Comparison of ENCODE assay signal across 22 cellular contexts in genomic region chr1:39562886-39563285, GRCh38. TPM values are rescaled to one million over a fixed set of nuclear protein-coding genes. Genes with fewer than 3 reads are reported as not detected.
DNase-seq lines count a peak whose midpoint lies in the region; ATAC-seq, FAIRE-seq and TF ChIP-seq lines count a peak whose summit lies in the region.
"Had no signal": no experiment of that assay in that cellular context is flagged by ENCODE, and none has a peak within 500 bp of the region (broad histone marks: within the 10 kb centered on the region; RNA-seq: fewer than 3 reads in every experiment).

No MANE protein-coding gene starts in this region.

- H4K20me1 ChIP-seq in MM.1S (ENCODE audit: insufficient read depth, low read length), result peaks cover 53% of the 10 kb centered on the region
- H4K20me1 ChIP-seq in endothelial cell of umbilical vein (replicated peaks; ENCODE audit: control insufficient read depth, extremely low read depth, insufficient read depth, low read length), result no peaks in the 10 kb centered on the region

- DNase-seq in activated CD4-positive, alpha-beta memory T cell treated with anti-CD3 and anti-CD28 coated beads for 36 hours, result no peak
- no peak for DNase-seq in activated CD4-positive, alpha-beta memory T cell treated with anti-CD3 and anti-CD28 coated beads, Interleukin-2, amount 10 ng/mL, durations not matched to agents 7 days and 5 days
- DNase-seq in CD4-positive, CD25-positive, alpha-beta regulatory T cell, result no peak
- DNase-seq in MM.1S (no peak), endothelial cell of umbilical vein (ENCODE audit: low read depth, low spot score) (no peak), GM03348 (ENCODE audit: low spot score) (no peak)
- no peak for DNase-seq in naive thymus-derived CD8-positive, alpha-beta T cell
- DNase-seq in central memory CD4-positive, alpha-beta T cell, result no peak
- DNase-seq: DMS 273 treated with DMSO at 0.1 percent for 48 hours, DMS79 treated with DMSO at 0.1 percent for 48 hours, IMR-90, NCI-H1105, NCI-H146, NCI-H2029, NCI-H2227 treated with DMSO at 0.1 percent for 48 hours, NCI-H510A treated with DMSO at 0.1 percent for 48 hours, NCI-H748 treated with DMSO at 0.1 percent for 48 hours had no signal

- POLR2A ChIA-PET in activated CD4-positive, alpha-beta memory T cell treated with anti-CD3 and anti-CD28 coated beads for 36 hours (lab: Charles Lee), result no interaction called here
- POLR2A ChIA-PET in activated CD4-positive, alpha-beta memory T cell treated with anti-CD3 and anti-CD28 coated beads, Interleukin-2, amount 10 ng/mL, durations not matched to agents 7 days and 5 days (lab: Charles Lee), result interaction anchor here (4.4 kb wide), 1 partner anchor 12 kb away, joined by 36 read pairs; no protein-coding TSS in a partner anchor
- POLR2A ChIA-PET in endothelial cell of umbilical vein (lab: Charles Lee), result no interaction called here
- POLR2A ChIA-PET in naive thymus-derived CD8-positive, alpha-beta T cell (lab: Charles Lee), result no interaction called here

- no TSS peak for BruUV-seq in endothelial cell of umbilical vein (replicated peaks; lab: Mats Ljungman, UMichigan)

- H3K27me3 ChIP-seq in CD4-positive, CD25-positive, alpha-beta regulatory T cell (ENCODE audit: control insufficient read depth, insufficient read depth, low read length), result no peaks in the 10 kb centered on the region
- H3K27me3 ChIP-seq in MM.1S (replicated peaks; ENCODE audit: insufficient read depth, low read length) (no peaks in the 10 kb centered on the region), endothelial cell of umbilical vein (ENCODE audit: control insufficient read depth in 2 of 2, insufficient read depth in 2 of 2, low read length in 2 of 2) (no peaks in the 10 kb centered on the region)

- CTCF ChIA-PET in activated CD4-positive, alpha-beta memory T cell treated with anti-CD3 and anti-CD28 coated beads for 36 hours (lab: Charles Lee), result no interaction called here
- CTCF ChIA-PET in activated CD4-positive, alpha-beta memory T cell treated with anti-CD3 and anti-CD28 coated beads, Interleukin-2, amount 10 ng/mL, durations not matched to agents 7 days and 5 days (lab: Charles Lee), result interaction anchor here (0.8 to 2.0 kb wide), 2 partner anchors 13 to 24 kb away, joined by 3 to 5 read pairs; no protein-coding TSS in a partner anchor
- CTCF ChIA-PET in endothelial cell of umbilical vein (lab: Charles Lee), result interaction anchor here (0.7 to 1.0 kb wide), 2 partner anchors 43 to 157 kb away, joined by 3 to 5 read pairs; no protein-coding TSS in a partner anchor

- no peaks in the 10 kb centered on the region for H3K9me3 ChIP-seq in CD4-positive, CD25-positive, alpha-beta regulatory T cell (ENCODE audit: control insufficient read depth in 2 of 2, low read length in 2 of 2)
- H3K9me3 ChIP-seq in MM.1S (replicated peaks; ENCODE audit: insufficient read depth, low read length) (no peaks in the 10 kb centered on the region), endothelial cell of umbilical vein (replicated peaks; ENCODE audit: control insufficient read depth, insufficient read depth, low read length) (no peaks in the 10 kb centered on the region)

- H3K27ac ChIP-seq in CD4-positive, CD25-positive, alpha-beta regulatory T cell (ENCODE audit: insufficient read depth, low read length, poor library complexity, severe bottlenecking), result no peak overlapping the region
- H3K27ac ChIP-seq in MM.1S (ENCODE audit: low read length) (peak overlapping the region; percentile 16; the same call in 1 of the 2 replicates), endothelial cell of umbilical vein (ENCODE audit: insufficient read depth, low read depth, low read length) (no peak overlapping the region)
- H3K27ac ChIP-seq: C4-2B, KMS-11 had no signal

- no peaks in the 10 kb centered on the region for H3K27me3 Mint-ChIP-seq in activated CD4-positive, alpha-beta memory T cell treated with anti-CD3 and anti-CD28 coated beads for 36 hours
- H3K27me3 Mint-ChIP-seq in activated CD4-positive, alpha-beta memory T cell treated with anti-CD3 and anti-CD28 coated beads, Interleukin-2, amount 10 ng/mL, durations not matched to agents 7 days and 5 days, result no peaks in the 10 kb centered on the region
- no peaks in the 10 kb centered on the region for H3K27me3 Mint-ChIP-seq in CD4-positive, CD25-positive, alpha-beta regulatory T cell
- H3K27me3 Mint-ChIP-seq in naive thymus-derived CD8-positive, alpha-beta T cell, result no peaks in the 10 kb centered on the region

- peaks cover 75% of the 10 kb centered on the region for H3K36me3 ChIP-seq in CD4-positive, CD25-positive, alpha-beta regulatory T cell (ENCODE audit: control insufficient read depth, insufficient read depth, low read length)
- H3K36me3 ChIP-seq in MM.1S (replicated peaks; ENCODE audit: insufficient read depth, low read length) (peaks cover 62% of the 10 kb centered on the region), endothelial cell of umbilical vein (ENCODE audit: control insufficient read depth in 2 of 2, extremely low read depth in 1 of 2, insufficient read depth in 2 of 2, low read length in 2 of 2) (peaks cover 61% of the 10 kb centered on the region in 2 experiments)

- peaks cover 93% of the 10 kb centered on the region for H3F3A ChIP-seq in MM.1S (ENCODE audit: insufficient read depth, low read length)

- peaks cover 16% of the 10 kb centered on the region for H3K4me1 Mint-ChIP-seq in activated CD4-positive, alpha-beta memory T cell treated with anti-CD3 and anti-CD28 coated beads for 36 hours (ENCODE audit: low read depth)
- H3K4me1 Mint-ChIP-seq in activated CD4-positive, alpha-beta memory T cell treated with anti-CD3 and anti-CD28 coated beads, Interleukin-2, amount 10 ng/mL, durations not matched to agents 7 days and 5 days, result peaks cover 25% of the 10 kb centered on the region
- peaks cover 2 to 27% (median 12%) of the 10 kb centered on the region in 4 donors for H3K4me1 Mint-ChIP-seq in CD4-positive, CD25-positive, alpha-beta regulatory T cell
- H3K4me1 Mint-ChIP-seq in naive thymus-derived CD8-positive, alpha-beta T cell, result peaks cover 7 to 19% (median 15%) of the 10 kb centered on the region in 4 donors

- peaks cover 4% of the 10 kb centered on the region for H3K4me1 ChIP-seq in CD4-positive, CD25-positive, alpha-beta regulatory T cell (ENCODE audit: control insufficient read depth, insufficient read depth, low read length, poor library complexity, severe bottlenecking)
- peaks cover 33% of the 10 kb centered on the region for H3K4me1 ChIP-seq in MM.1S (ENCODE audit: low read length)
- no peaks in the 10 kb centered on the region for H3K4me1 ChIP-seq in endothelial cell of umbilical vein (ENCODE audit: control insufficient read depth, extremely low read depth, insufficient read depth, low read length)

- TF ChIP-seq CTCF in MM.1S (IDR thresholded peaks at IDR 0.05; ENCODE audit: low read length) (no peak), endothelial cell of umbilical vein (IDR thresholded peaks at IDR 0.05; ENCODE audit: extremely low read depth in 1 of 2, insufficient read depth in 1 of 2, low read depth in 1 of 2, low read length in 2 of 2) (no peak)

- H3K4me2 ChIP-seq in MM.1S (ENCODE audit: low read depth, low read length) (no peak overlapping the region), endothelial cell of umbilical vein (ENCODE audit: insufficient read depth, low read length) (no peak overlapping the region)
- H3K4me2 ChIP-seq: KMS-11 had no signal

- TF ChIP-seq POLR2A in endothelial cell of umbilical vein (IDR thresholded peaks at IDR 0.05; ENCODE audit: low read depth, low read length), result peak; percentile 20

- H3K9me1 ChIP-seq in endothelial cell of umbilical vein (replicated peaks; ENCODE audit: control insufficient read depth, extremely low read depth, insufficient read depth, low read length), result no peaks in the 10 kb centered on the region

- no peaks in the 10 kb centered on the region for H3K9me2 ChIP-seq in MM.1S (replicated peaks; ENCODE audit: insufficient read depth, low read length)

- no peak overlapping the region for H3K4me3 ChIP-seq in CD4-positive, CD25-positive, alpha-beta regulatory T cell (ENCODE audit: low read depth, low read length)
- H3K4me3 ChIP-seq in MM.1S (ENCODE audit: low read length) (no peak overlapping the region), endothelial cell of umbilical vein (replicated peaks in 1 of 3; ENCODE audit: insufficient read depth in 1 of 3, low read depth in 1 of 3, low read length in 3 of 3) (no peak overlapping the region)
- H3K4me3 ChIP-seq: GM12878 had no signal

- H3K79me2 ChIP-seq in MM.1S (ENCODE audit: low read length) (peaks cover 89% of the 10 kb centered on the region), endothelial cell of umbilical vein (ENCODE audit: control insufficient read depth, insufficient read depth, low read length) (peaks cover 12% of the 10 kb centered on the region)

- peak overlapping the region; percentile 24 for H3K27ac Mint-ChIP-seq in activated CD4-positive, alpha-beta memory T cell treated with anti-CD3 and anti-CD28 coated beads for 36 hours
- H3K27ac Mint-ChIP-seq in activated CD4-positive, alpha-beta memory T cell treated with anti-CD3 and anti-CD28 coated beads, Interleukin-2, amount 10 ng/mL, durations not matched to agents 7 days and 5 days, result no peak overlapping the region
- H3K27ac Mint-ChIP-seq in CD4-positive, CD25-positive, alpha-beta regulatory T cell, result peak overlapping the region in 2 of 3 donors; percentile 2 to 29
- no peak overlapping the region for H3K27ac Mint-ChIP-seq in naive thymus-derived CD8-positive, alpha-beta T cell

- no peak overlapping the region for H3K4me3 Mint-ChIP-seq in activated CD4-positive, alpha-beta memory T cell treated with anti-CD3 and anti-CD28 coated beads for 36 hours
- H3K4me3 Mint-ChIP-seq in activated CD4-positive, alpha-beta memory T cell treated with anti-CD3 and anti-CD28 coated beads, Interleukin-2, amount 10 ng/mL, durations not matched to agents 7 days and 5 days, result no peak overlapping the region
- H3K4me3 Mint-ChIP-seq in CD4-positive, CD25-positive, alpha-beta regulatory T cell, result no peak overlapping the region
- H3K4me3 Mint-ChIP-seq in naive thymus-derived CD8-positive, alpha-beta T cell, result no peak overlapping the region

- H3K36me3 Mint-ChIP-seq in activated CD4-positive, alpha-beta memory T cell treated with anti-CD3 and anti-CD28 coated beads for 36 hours, result peaks cover 92% of the 10 kb centered on the region
- peaks cover 86% of the 10 kb centered on the region for H3K36me3 Mint-ChIP-seq in activated CD4-positive, alpha-beta memory T cell treated with anti-CD3 and anti-CD28 coated beads, Interleukin-2, amount 10 ng/mL, durations not matched to agents 7 days and 5 days (ENCODE audit: low read depth)
- peaks cover 66% of the 10 kb centered on the region for H3K36me3 Mint-ChIP-seq in CD4-positive, CD25-positive, alpha-beta regulatory T cell
- peaks cover 6 to 93% (median 49%) of the 10 kb centered on the region in 3 donors for H3K36me3 Mint-ChIP-seq in naive thymus-derived CD8-positive, alpha-beta T cell

- peak; percentile 4 for FAIRE-seq in endothelial cell of umbilical vein (lab: Jason Lieb, UNC)
- FAIRE-seq: GM12878, H54 had no signal

- H2AFZ ChIP-seq in MM.1S (ENCODE audit: low read length) (no peak overlapping the region), endothelial cell of umbilical vein (ENCODE audit: low read depth, low read length) (no peak overlapping the region)

- ATAC-seq in CD4-positive, CD25-positive, alpha-beta regulatory T cell (ENCODE audit: low read depth in 2 of 2), result no peak
- ATAC-seq in naive thymus-derived CD8-positive, alpha-beta T cell, result no peak
- ATAC-seq: GM12878, Panc1 had no signal

- intact Hi-C loops in activated CD4-positive, alpha-beta memory T cell treated with anti-CD3 and anti-CD28 coated beads for 36 hours (cut with micrococcal nuclease), result no loop called here
- intact Hi-C loops in endothelial cell of umbilical vein (cut with micrococcal nuclease), result no loop called here

- dilution Hi-C loops in endothelial cell of umbilical vein (cut with MboI; ENCODE audit: extremely low pct_ligation_motif_present, low sequenced_read_pairs), result no loop called here

- no peaks in the 10 kb centered on the region for H3K9me3 Mint-ChIP-seq in activated CD4-positive, alpha-beta memory T cell treated with anti-CD3 and anti-CD28 coated beads for 36 hours
- H3K9me3 Mint-ChIP-seq in activated CD4-positive, alpha-beta memory T cell treated with anti-CD3 and anti-CD28 coated beads, Interleukin-2, amount 10 ng/mL, durations not matched to agents 7 days and 5 days, result no peaks in the 10 kb centered on the region
- no peaks in the 10 kb centered on the region for H3K9me3 Mint-ChIP-seq in CD4-positive, CD25-positive, alpha-beta regulatory T cell
- H3K9me3 Mint-ChIP-seq in naive thymus-derived CD8-positive, alpha-beta T cell, result no peaks in the 10 kb centered on the region

- H3K9ac ChIP-seq in MM.1S (ENCODE audit: low read length) (no peak overlapping the region), endothelial cell of umbilical vein (replicated peaks; ENCODE audit: extremely low read depth, insufficient read depth, low read length) (no peak overlapping the region)
- H3K9ac ChIP-seq: KMS-11 had no signal

RNA-seq across cellular contexts. Expression of gene PABPC4, which starts 13.7 kb away (rescaled TPM):
- total RNA-seq in activated CD4-positive, alpha-beta memory T cell treated with anti-CD3 and anti-CD28 coated beads for 36 hours, result 100 to 1,000 TPM; 261 to 265 TPM
- 100 to 1,000 TPM; 159 to 161 TPM for total RNA-seq in activated CD4-positive, alpha-beta memory T cell treated with anti-CD3 and anti-CD28 coated beads, Interleukin-2, amount 10 ng/mL, durations not matched to agents 7 days and 5 days
- 236 TPM for total RNA-seq in CD4-positive, CD25-positive, alpha-beta regulatory T cell
- polyA plus RNA-seq in CD4-positive, CD25-positive, alpha-beta regulatory T cell, result 10 to 100 TPM; 17.0 to 28.3 (median 21.3) TPM
- 282 and 302 TPM in 2 replicates for total RNA-seq in endothelial cell of umbilical vein
- polyA plus RNA-seq in endothelial cell of umbilical vein, result 102 and 114 TPM in 2 replicates
- polyA plus RNA-seq in endothelial cell of umbilical vein (2011; cell fraction: cytosol; rRNA removed), result 110 and 114 TPM in 2 replicates
- 269 and 284 TPM in 2 replicates for polyA plus RNA-seq in endothelial cell of umbilical vein (2011; cell fraction: nucleus; rRNA removed)
- polyA plus RNA-seq in endothelial cell of umbilical vein (2012), result 220 and 260 TPM in 2 replicates
- polyA minus RNA-seq in endothelial cell of umbilical vein, result 139 and 157 TPM in 2 replicates
- polyA minus RNA-seq in endothelial cell of umbilical vein (2011; cell fraction: cytosol; rRNA and poly(A)+ RNA removed), result 213 TPM
- 80.1 and 81.2 TPM in 2 replicates for polyA minus RNA-seq in endothelial cell of umbilical vein (2011; cell fraction: nucleus; rRNA and poly(A)+ RNA removed)
- total RNA-seq in naive thymus-derived CD8-positive, alpha-beta T cell, result 100 to 1,000 TPM; 287 to 297 TPM
- 10 to 100 TPM; 28.7 to 44.9 (median 37.2) TPM for polyA plus RNA-seq in naive thymus-derived CD8-positive, alpha-beta T cell

Comparison
In these comparisons a context has a peak if more than half of its experiments do, and no peak if none do; other contexts are left out.
1. H3K27ac Mint-ChIP-seq: peak in activated CD4-positive, alpha-beta memory T cell treated with anti-CD3 and anti-CD28 coated beads for 36 hours (single experiment) and CD4-positive, CD25-positive, alpha-beta regulatory T cell (2 of 3); none in activated CD4-positive, alpha-beta memory T cell treated with anti-CD3 and anti-CD28 coated beads, Interleukin-2, amount 10 ng/mL, durations not matched to agents 7 days and 5 days (single experiment) and naive thymus-derived CD8-positive, alpha-beta T cell (0 of 10).